ENCODE assay signal across 8 cellular contexts in genomic region chr3:122101646-122102045, GRCh38. TPM values are rescaled to one million over a fixed set of nuclear protein-coding genes. Genes with fewer than 3 reads are reported as not detected.
DNase-seq lines count a peak whose midpoint lies in the region; ATAC-seq and TF ChIP-seq lines count a peak whose summit lies in the region.

No MANE protein-coding gene starts in this region.

- H3K36me3 ChIP-seq in BJ (ENCODE audit: control insufficient read depth, insufficient read depth, low read length): no peaks in the 10 kb centered on the region

- H3K4me1 Mint-ChIP-seq in stimulated activated effector memory CD8-positive, alpha-beta T cell treated with anti-CD3 and anti-CD28 coated beads, Interleukin-12 subunit alpha, Interleukin-12 subunit beta, amount 100 ng/mL, for 72 hours: peaks cover 39% of the 10 kb centered on the region

- CTCF ChIA-PET in BJ (lab: Yijun Ruan, JAX): interaction anchor here (1.0 to 1.8 kb wide), 7 partner anchors 10 to 255 kb away, joined by 3 to 14 read pairs (median 4); no protein-coding TSS in a partner anchor

- H3K27ac Mint-ChIP-seq in stimulated activated effector memory CD8-positive, alpha-beta T cell treated with anti-CD3 and anti-CD28 coated beads, Interleukin-12 subunit alpha, Interleukin-12 subunit beta, amount 100 ng/mL, for 72 hours: peak overlapping the region; percentile 75

- no peak overlapping the region for H3K4me3 ChIP-seq in BJ (ENCODE audit: low read depth, low read length)

- H3K36me3 Mint-ChIP-seq in stimulated activated effector memory CD8-positive, alpha-beta T cell treated with anti-CD3 and anti-CD28 coated beads, Interleukin-12 subunit alpha, Interleukin-12 subunit beta, amount 100 ng/mL, for 72 hours: peaks cover 7% of the 10 kb centered on the region

- POLR2A ChIA-PET in BJ (lab: Charles Lee): interaction anchor here (0.6 kb wide), 1 partner anchor 555 kb away, joined by 12 read pairs; no protein-coding TSS in a partner anchor

- no peaks in the 10 kb centered on the region; the same call in 1 of the 2 replicates for H3K27me3 ChIP-seq in BJ (ENCODE audit: control insufficient read depth, insufficient read depth, low read length)

- no peak overlapping the region for H3K27ac ChIP-seq in VCaP

- H3K9me3 Mint-ChIP-seq in stimulated activated effector memory CD8-positive, alpha-beta T cell treated with anti-CD3 and anti-CD28 coated beads, Interleukin-12 subunit alpha, Interleukin-12 subunit beta, amount 100 ng/mL, for 72 hours: no peaks in the 10 kb centered on the region

- H3K4me3 Mint-ChIP-seq in stimulated activated effector memory CD8-positive, alpha-beta T cell treated with anti-CD3 and anti-CD28 coated beads, Interleukin-12 subunit alpha, Interleukin-12 subunit beta, amount 100 ng/mL, for 72 hours: peak overlapping the region; percentile 49

- ATAC-seq in GM18499 (IDR thresholded peaks at IDR 0.05; ENCODE audit: insufficient read depth, unreplicated experiment) (peak; percentile 46), HG03097 (IDR thresholded peaks at IDR 0.05; ENCODE audit: low FRiP score, unreplicated experiment) (peak; percentile 39)
- ATAC-seq in stimulated activated effector memory CD8-positive, alpha-beta T cell treated with anti-CD3 and anti-CD28 coated beads, Interleukin-12 subunit alpha, Interleukin-12 subunit beta, amount 100 ng/mL, for 72 hours: peak; percentile 53

- DNase-seq in BJ (ENCODE audit: low read depth): no peak
- peak; percentile 81 for DNase-seq in NCI-H2081 treated with DMSO at 0.1 percent for 48 hours (lab: John Stamatoyannopoulos, UW)
- peak; percentile 16 for DNase-seq in glomerular endothelial cell (ENCODE audit: extremely low read depth, low read depth, low spot score)
- DNase-seq in stimulated activated effector memory CD8-positive, alpha-beta T cell treated with anti-CD3 and anti-CD28 coated beads, Interleukin-12 subunit alpha, Interleukin-12 subunit beta, amount 100 ng/mL, for 72 hours (ENCODE audit: low spot score in 2 of 2): peak in 1 of 2 donors; percentile 72
- no peak for DNase-seq in stimulated activated CD4-positive, alpha-beta T cell treated with anti-CD3 and anti-CD28 coated beads, Interleukin-1b, Interleukin-23, amount 100 ng/mL, for 48 hours

- TF ChIP-seq CTCF in BJ (IDR thresholded peaks at IDR 0.05; ENCODE audit: insufficient read depth, low read depth, low read length): peak; percentile 48
- peak; percentile 60 for TF ChIP-seq CTCF in VCaP (conservative IDR thresholded peaks at IDR 0.05)

RNA-seq across cellular contexts. Expression of gene CD86, which starts 46.5 kb away (rescaled TPM):
- not detected in 2 replicates for polyA plus RNA-seq in BJ (2011; rRNA removed)
- polyA minus RNA-seq in BJ (2011; rRNA and poly(A)+ RNA removed): not detected in 2 replicates
- total RNA-seq in glomerular endothelial cell: not detected in 2 replicates

Comparison
In these comparisons a context has a peak if more than half of its experiments do, and no peak if none do; other contexts are left out.
1. DNase-seq: peak in NCI-H2081 treated with DMSO at 0.1 percent for 48 hours (single experiment) and glomerular endothelial cell (single experiment); none in BJ (single experiment) and stimulated activated CD4-positive, alpha-beta T cell treated with anti-CD3 and anti-CD28 coated beads, Interleukin-1b, Interleukin-23, amount 100 ng/mL, for 48 hours (single experiment).
2. Peak in every context shown above with its lines, with median percentiles within 50 percentile points of each other: ATAC-seq.